In the genomic region with DNA sequence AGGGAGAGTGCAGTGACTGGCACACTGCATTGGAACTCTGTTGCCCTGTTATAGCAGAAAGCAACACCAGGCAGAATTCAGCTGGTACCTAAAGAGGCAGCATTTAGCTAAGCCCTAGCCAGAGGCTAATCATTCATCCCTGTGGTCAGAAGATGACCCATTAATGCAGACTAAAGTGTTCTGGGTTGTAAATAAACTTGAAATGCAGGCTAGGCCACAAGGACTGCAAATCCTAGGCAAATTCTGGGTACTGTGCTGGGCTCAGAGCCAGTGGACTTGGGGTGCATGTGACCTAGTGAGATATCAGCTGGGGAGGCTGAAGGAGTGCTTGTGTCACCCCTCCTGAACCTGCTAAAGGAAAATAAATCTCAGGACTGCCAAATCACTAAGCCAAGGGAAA, we compare ENCODE assay signal across 26 cellular contexts.
DNase-seq lines count a peak whose midpoint lies in the region; ATAC-seq and TF ChIP-seq lines count a peak whose summit lies in the region.
"Had no signal": no experiment of that assay in that cellular context is flagged by ENCODE, and none has a peak within 500 bp of the region (broad histone marks: within the 10 kb centered on the region; RNA-seq: fewer than 3 reads in every experiment).

No MANE protein-coding gene starts in this region.

- ATAC-seq in GM18909 (IDR thresholded peaks at IDR 0.05; ENCODE audit: poor library complexity, unreplicated experiment) = peak; percentile 84
- ATAC-seq in GM21529 (IDR thresholded peaks at IDR 0.05; ENCODE audit: unreplicated experiment) = peak; percentile 38
- ATAC-seq in HG03460 (IDR thresholded peaks at IDR 0.05; ENCODE audit: unreplicated experiment) = peak; percentile 57
- ATAC-seq in HG03469 (IDR thresholded peaks at IDR 0.05; ENCODE audit: unreplicated experiment) = no peak
- ATAC-seq in HG03520 (IDR thresholded peaks at IDR 0.05; ENCODE audit: unreplicated experiment) = no peak
- ATAC-seq: activated T-cell treated with anti-CD3 and anti-CD28 coated beads, Interleukin-2, amount 50 U/mL, for 72 hours; GM12878; Panc1; stimulated activated memory B cell treated with anti-CD40 and anti-IgM and Interleukin-4, amounts not matched to agents 10 μg/mL and 1 μg/mL and 100 μg/mL, for 72 hours; T-helper 17 cell had no signal

- DNase-seq in renal cortical epithelial cell (ENCODE audit: low read depth) (peak; percentile 5), Caco-2 (no peak)
- DNase-seq: activated CD4-positive, alpha-beta T cell treated with anti-CD3 and anti-CD28 coated beads, Interleukin-2, amount 50 U/mL, for 4 hours; activated T-cell treated with anti-CD3 and anti-CD28 coated beads, Interleukin-2, amount 50 U/mL, for 72 hours; DMS153; glutamatergic neuron; GM23248; IMR-90; NCI-H1048; NCI-H1694 treated with DMSO at 0.1 percent for 48 hours; NCI-H524; NK-92 treated with Interleukin-12 subunit alpha and Interleukin-12 subunit beta, amount 100 ng/mL, for 24 hours; Right ventricle myocardium superior; substantia nigra; T-helper 17 cell had no signal

- CTCF ChIA-PET in Caco-2 (lab: Charles Lee) = no interaction called here

- no TSS peak for BruUV-seq in Caco-2 (replicated peaks; lab: Mats Ljungman, UMichigan)

- POLR2A ChIA-PET in Caco-2 (lab: Charles Lee) = no interaction called here

- H3K4me1 ChIP-seq in Caco-2 = no peaks in the 10 kb centered on the region
- H3K4me1 ChIP-seq: BLaER1 treated with 17β-estradiol and CSF1 and Interleukin-3, amounts not matched to agents 10 nM and 100 nM had no signal

- no peaks in the 10 kb centered on the region for H3K36me3 Mint-ChIP-seq in Caco-2 (ENCODE audit: insufficient read depth, unreplicated experiment)
- H3K36me3 Mint-ChIP-seq: memory B cell; stimulated activated memory B cell treated with anti-CD40 and anti-IgM and Interleukin-4, amounts not matched to agents 10 μg/mL and 1 μg/mL and 100 μg/mL, for 72 hours had no signal

- H3K27me3 Mint-ChIP-seq in Caco-2 (ENCODE audit: insufficient read depth, unreplicated experiment) = peaks cover 3% of the 10 kb centered on the region
- H3K27me3 Mint-ChIP-seq: central memory CD8-positive, alpha-beta T cell; memory B cell; stimulated activated memory B cell treated with anti-CD40 and anti-IgM and Interleukin-4, amounts not matched to agents 10 μg/mL and 1 μg/mL and 100 μg/mL, for 72 hours; T-helper 17 cell had no signal

- no peaks in the 10 kb centered on the region for H3K9me3 ChIP-seq in Caco-2
- H3K9me3 ChIP-seq: BLaER1 treated with 17β-estradiol and CSF1 and Interleukin-3, amounts not matched to agents 10 nM and 100 nM had no signal

- no peaks in the 10 kb centered on the region for H3K27me3 ChIP-seq in Caco-2 (replicated peaks; ENCODE audit: control insufficient read depth, insufficient read depth, low read length)

- no peak overlapping the region for H3K27ac Mint-ChIP-seq in Caco-2 (ENCODE audit: unreplicated experiment)
- H3K27ac Mint-ChIP-seq: activated T-cell treated with anti-CD3 and anti-CD28 coated beads, Interleukin-2, amount 50 U/mL, for 72 hours; memory B cell; stimulated activated memory B cell treated with anti-CD40 and anti-IgM and Interleukin-4, amounts not matched to agents 10 μg/mL and 1 μg/mL and 100 μg/mL, for 72 hours; T-helper 17 cell had no signal

- TF ChIP-seq CTCF in Caco-2 (IDR thresholded peaks at IDR 0.05; ENCODE audit: insufficient read depth in 1 of 2, low read depth in 1 of 2, low read length in 1 of 2, severe bottlenecking in 1 of 2, unreplicated experiment in 1 of 2) = no peak

- no peaks in the 10 kb centered on the region for H3K36me3 ChIP-seq in Caco-2 (ENCODE audit: control insufficient read depth, insufficient read depth, low read length)
- H3K36me3 ChIP-seq: BLaER1 treated with 17β-estradiol and CSF1 and Interleukin-3, amounts not matched to agents 10 nM and 100 nM had no signal

- no peak overlapping the region for H3K4me3 Mint-ChIP-seq in Caco-2 (ENCODE audit: unreplicated experiment)
- H3K4me3 Mint-ChIP-seq: activated T-cell treated with anti-CD3 and anti-CD28 coated beads, Interleukin-2, amount 50 U/mL, for 72 hours; central memory CD8-positive, alpha-beta T cell; memory B cell; stimulated activated memory B cell treated with anti-CD40 and anti-IgM and Interleukin-4, amounts not matched to agents 10 μg/mL and 1 μg/mL and 100 μg/mL, for 72 hours; T-helper 17 cell had no signal

- H3K4me3 ChIP-seq in Caco-2 (ENCODE audit: low read depth, low read length) = no peak overlapping the region
- H3K4me3 ChIP-seq: BLaER1 treated with 17β-estradiol and CSF1 and Interleukin-3, amounts not matched to agents 10 nM and 100 nM; GM12878; GM23248 had no signal

- intact Hi-C loops in Caco-2 (cut with micrococcal nuclease; ENCODE audit: unreplicated experiment) = no loop called here

- no peaks in the 10 kb centered on the region for H3K9me3 Mint-ChIP-seq in Caco-2 (ENCODE audit: unreplicated experiment)
- H3K9me3 Mint-ChIP-seq: activated T-cell treated with anti-CD3 and anti-CD28 coated beads, Interleukin-2, amount 50 U/mL, for 72 hours; central memory CD8-positive, alpha-beta T cell; memory B cell; stimulated activated memory B cell treated with anti-CD40 and anti-IgM and Interleukin-4, amounts not matched to agents 10 μg/mL and 1 μg/mL and 100 μg/mL, for 72 hours had no signal

- no peaks in the 10 kb centered on the region for H3K4me1 Mint-ChIP-seq in Caco-2 (ENCODE audit: low read depth, unreplicated experiment)
- H3K4me1 Mint-ChIP-seq: central memory CD8-positive, alpha-beta T cell; memory B cell; stimulated activated memory B cell treated with anti-CD40 and anti-IgM and Interleukin-4, amounts not matched to agents 10 μg/mL and 1 μg/mL and 100 μg/mL, for 72 hours had no signal

Comparison
In these comparisons a context has a peak if more than half of its experiments do, and no peak if none do; other contexts are left out.
1. ATAC-seq: peak in GM18909 (single experiment), GM21529 (single experiment) and HG03460 (single experiment); none in HG03469 (single experiment) and HG03520 (single experiment).